8 cellular contexts compared by ENCODE assay signal in genomic region chr7:102286237-102287081, GRCh38. TPM values are rescaled to one million over a fixed set of nuclear protein-coding genes. Genes with fewer than 3 reads are reported as not detected.
DNase-seq lines count a peak whose midpoint lies in the region; ATAC-seq and TF ChIP-seq lines count a peak whose summit lies in the region.

Gene SH2B2, plus strand, starts transcription at chr7:102286868. Its CDS starts 13,683 bp downstream, at chr7:102300551.

- intact Hi-C loops in esophagus muscularis mucosa (cut with DNase I) = no loop called here

- H3K9ac ChIP-seq in mucosa of rectum (ENCODE audit: low read depth in 1 of 2, low read length in 2 of 2) = peak within 1 kb of the TSS; percentile 56 to 74

- no CpG with 5 or more reads among the region's 114 CpGs for WGBS in esophagus muscularis mucosa

- TF ChIP-seq POLR2A in esophagus muscularis mucosa (IDR thresholded peaks at IDR 0.05; ENCODE audit: low read depth) = peak; percentile 71

- DNase-seq in DMS79 (lab: John Stamatoyannopoulos, UW) (peak; percentile 11), HCEC 1CT (peak; percentile 46), NCI-H510A (lab: John Stamatoyannopoulos, UW) (peak; percentile 43), activated T-cell treated with anti-CD3 and anti-CD28 coated beads for 48 hours (ENCODE audit: low read depth) (peak; percentile 39), esophagus muscularis mucosa (ENCODE audit: extremely low spot score) (no peak)

- H3K4me1 ChIP-seq in esophagus muscularis mucosa = peaks cover 15 to 42% (median 36%) of the 10 kb centered on the region in 4 donors
- H3K4me1 ChIP-seq in mucosa of rectum (ENCODE audit: control insufficient read depth in 2 of 2, insufficient read depth in 2 of 2, low read length in 2 of 2) = peaks cover 2 to 12% of the 10 kb centered on the region in 2 donors

- TF ChIP-seq EP300 in esophagus muscularis mucosa (IDR thresholded peaks at IDR 0.05) = no peak

- H3K9me3 ChIP-seq in esophagus muscularis mucosa = no peaks in the 10 kb centered on the region
- no peaks in the 10 kb centered on the region for H3K9me3 ChIP-seq in mucosa of rectum (ENCODE audit: control insufficient read depth in 2 of 2, low read length in 2 of 2)

- H3K27me3 ChIP-seq in esophagus muscularis mucosa (peaks cover 0 to 4% (median 0%) of the 10 kb centered on the region in 4 donors), mucosa of rectum (ENCODE audit: control insufficient read depth in 2 of 2, insufficient read depth in 2 of 2, low read length in 2 of 2) (no peaks in the 10 kb centered on the region)

- H3K36me3 ChIP-seq in esophagus muscularis mucosa = peaks cover 0 to 3% (median 0%) of the 10 kb centered on the region in 4 donors
- no peaks in the 10 kb centered on the region for H3K36me3 ChIP-seq in mucosa of rectum (ENCODE audit: control insufficient read depth in 2 of 2, insufficient read depth in 2 of 2, low read length in 2 of 2)

- no peak for ATAC-seq in HG03139 (IDR thresholded peaks at IDR 0.05; ENCODE audit: unreplicated experiment)

- TF ChIP-seq CTCF in esophagus muscularis mucosa (IDR thresholded peaks at IDR 0.05) = no peak

- H3K4me3 ChIP-seq in esophagus muscularis mucosa (peak within 1 kb of the TSS; percentile 73 to 91 (median 86)), mucosa of rectum (ENCODE audit: low read length in 2 of 2) (peak within 1 kb of the TSS; percentile 78 to 80)

- H3K27ac ChIP-seq in esophagus muscularis mucosa (replicated peaks in 1 of 4) (peak within 1 kb of the TSS; percentile 81 to 91 (median 84)), mucosa of rectum (ENCODE audit: low read depth in 2 of 2, low read length in 2 of 2) (peak within 1 kb of the TSS; percentile 39 to 78), temporal lobe (ENCODE audit: low read depth, low read length) (peak within 1 kb of the TSS; percentile 50)

RNA-seq across cellular contexts. Expression of gene SH2B2, which starts in this region (rescaled TPM):
- total RNA-seq in esophagus muscularis mucosa (10 to 100 TPM in 1 of 4 donors, 1 to 10 TPM in 3; 3.7 to 10.9 (median 8.9) TPM), temporal lobe (14.0 TPM)
